In genomic region chr11:78377625-78378418, GRCh38 we compare ENCODE assay signal across 1 cellular context.
TF ChIP-seq lines count a peak whose summit lies in the region.

No MANE protein-coding gene starts in this region.

TF ChIP-seq in K562, 482 proteins besides CTCF, POLR2A, EP300 and RAD21 (continued from another document and continues in another):
- TF ChIP-seq ZNF511 (CRISPR knock-in tag; IDR thresholded peaks at IDR 0.05) (no peak), ZNF639 (CRISPR knock-in tag; conservative IDR thresholded peaks at IDR 0.05 in 1 of 2, IDR thresholded peaks at IDR 0.05 in 1 of 2) (no peak), SMARCE1 (IDR thresholded peaks at IDR 0.05) (peak; percentile 41; the same call in 1 of the 2 replicates), SMARCA4 (IDR thresholded peaks at IDR 0.05) (peak; percentile 73; the same call in 1 of the 2 replicates), SNRNP70 (optimal IDR thresholded peaks at IDR 0.05; ENCODE audit: low read depth, low read length) (no peak), ZFP36 (IDR thresholded peaks at IDR 0.05; ENCODE audit: low read depth, low read length, partially characterized antibody) (no peak), RERE (CRISPR knock-in tag; IDR thresholded peaks at IDR 0.05; ENCODE audit: borderline replicate concordance) (no peak), MECOM (CRISPR knock-in tag; IDR thresholded peaks at IDR 0.05) (peak; percentile 44; the same call in 1 of the 2 replicates), ZNF561 (CRISPR knock-in tag; conservative IDR thresholded peaks at IDR 0.05) (no peak), TAF15 (IDR thresholded peaks at IDR 0.05; ENCODE audit: low read depth, low read length) (no peak), KHSRP (IDR thresholded peaks at IDR 0.05) (no peak), U2AF1 (optimal IDR thresholded peaks at IDR 0.05; ENCODE audit: low read depth, low read length) (no peak), ZNF592 (IDR thresholded peaks at IDR 0.05) (no peak), PHB (CRISPR knock-in tag; IDR thresholded peaks at IDR 0.05) (no peak), HSF4 (CRISPR knock-in tag; IDR thresholded peaks at IDR 0.05; ENCODE audit: borderline replicate concordance) (no peak), ZNF766 (CRISPR knock-in tag; conservative IDR thresholded peaks at IDR 0.05) (no peak), ADNP (tag; IDR thresholded peaks at IDR 0.05) (peak; percentile 36; the same call in 1 of the 2 replicates), KLF10 (CRISPR knock-in tag; IDR thresholded peaks at IDR 0.05) (no peak), RNF2 (IDR thresholded peaks at IDR 0.05) (no peak), TAL1 (IDR thresholded peaks at IDR 0.05) (peak; percentile 76), ZBTB8A (IDR thresholded peaks at IDR 0.05; ENCODE audit: partially characterized antibody) (no peak), SP1 (CRISPR knock-in tag; IDR thresholded peaks at IDR 0.05) (no peak), ZNF165 (CRISPR knock-in tag; IDR thresholded peaks at IDR 0.05; ENCODE audit: borderline replicate concordance) (no peak), CBX2 (IDR thresholded peaks at IDR 0.05; ENCODE audit: insufficient read depth, low read length, poor library complexity, severe bottlenecking) (no peak), RHOXF2B (CRISPR knock-in tag; conservative IDR thresholded peaks at IDR 0.05) (no peak), FOXA3 (CRISPR knock-in tag; conservative IDR thresholded peaks at IDR 0.05 in 1 of 2, IDR thresholded peaks at IDR 0.05 in 1 of 2) (peak in 1 of 2 experiments; percentile 16; a peak in 1 of 4 replicates), EP400 (IDR thresholded peaks at IDR 0.05) (no peak), VEZF1 (CRISPR knock-in tag; IDR thresholded peaks at IDR 0.05) (no peak), KDM4B (IDR thresholded peaks at IDR 0.05; ENCODE audit: borderline replicate concordance in 2 of 2, low read depth in 1 of 2) (no peak), ZBTB17 (CRISPR knock-in tag; IDR thresholded peaks at IDR 0.05) (no peak), POLR2G (IDR thresholded peaks at IDR 0.05; ENCODE audit: low read depth, low read length) (no peak), IRF2 (CRISPR knock-in tag; IDR thresholded peaks at IDR 0.05) (no peak), SMAD4 (CRISPR knock-in tag; conservative IDR thresholded peaks at IDR 0.05) (peak; percentile 40; the same call in 1 of the 2 replicates), MTA2 (IDR thresholded peaks at IDR 0.05; ENCODE audit: low read depth) (peak; percentile 54; the same call in 1 of the 2 replicates), CBX3 (IDR thresholded peaks at IDR 0.05; ENCODE audit: borderline replicate concordance in 1 of 2, low read length in 2 of 2) (no peak), YBX1 (IDR thresholded peaks at IDR 0.05) (no peak), HDAC8 (tag; IDR thresholded peaks at IDR 0.05) (no peak), RBM39 (optimal IDR thresholded peaks at IDR 0.05; ENCODE audit: low read depth, low read length) (no peak), ZNF589 (CRISPR knock-in tag; IDR thresholded peaks at IDR 0.05; ENCODE audit: low read depth) (no peak), ZNF197 (CRISPR knock-in tag; IDR thresholded peaks at IDR 0.05; ENCODE audit: low read depth) (no peak), BDP1 (IDR thresholded peaks at IDR 0.05; ENCODE audit: insufficient read depth, insufficient read length) (no peak), RAD51 (IDR thresholded peaks at IDR 0.05; ENCODE audit: borderline replicate concordance, low read depth) (peak; percentile 29; the same call in 1 of the 2 replicates), GTF2F1 (IDR thresholded peaks at IDR 0.05; ENCODE audit: low read depth, low read length) (no peak), ZNF444 (CRISPR knock-in tag; IDR thresholded peaks at IDR 0.05) (no peak), EWSR1 (IDR thresholded peaks at IDR 0.05; ENCODE audit: borderline replicate concordance, low read depth, partially characterized antibody) (no peak), ARNT (IDR thresholded peaks at IDR 0.05) (0 out of 4 replicates have a peak, but pooled peaks of 1 of the 2 experiments have one; percentile 51), JUN (IDR thresholded peaks at IDR 0.05; ENCODE audit: borderline replicate concordance, low read depth, low read length) (no peak), JUN (CRISPR knock-in tag; IDR thresholded peaks at IDR 0.05; ENCODE audit: borderline replicate concordance) (no peak), ZNF75A (CRISPR knock-in tag; IDR thresholded peaks at IDR 0.05) (no peak), SAP30 (IDR thresholded peaks at IDR 0.05; ENCODE audit: borderline replicate concordance, insufficient read depth, low read depth, low read length, poor library complexity, severe bottlenecking) (no peak), RBBP5 (IDR thresholded peaks at IDR 0.05; ENCODE audit: borderline replicate concordance, insufficient read depth, low read length, poor library complexity, severe bottlenecking) (no peak), CEBPG (CRISPR knock-in tag; IDR thresholded peaks at IDR 0.05) (no peak), CEBPG (tag; conservative IDR thresholded peaks at IDR 0.05 in 1 of 2, IDR thresholded peaks at IDR 0.05 in 1 of 2) (no peak), MAFK (IDR thresholded peaks at IDR 0.05; ENCODE audit: low read length) (0 out of 2 replicates have a peak, but pooled peaks have one; percentile 2), ZNF143 (CRISPR knock-in tag; IDR thresholded peaks at IDR 0.05) (no peak), HOMEZ (CRISPR knock-in tag; IDR thresholded peaks at IDR 0.05) (no peak), DLX4 (CRISPR knock-in tag; IDR thresholded peaks at IDR 0.05) (no peak), STAT5A (IDR thresholded peaks at IDR 0.05; ENCODE audit: borderline replicate concordance, low read length) (0 out of 2 replicates have a peak, but pooled peaks have one; percentile 41)
